18 cellular contexts compared by ENCODE assay signal in the genomic region with DNA sequence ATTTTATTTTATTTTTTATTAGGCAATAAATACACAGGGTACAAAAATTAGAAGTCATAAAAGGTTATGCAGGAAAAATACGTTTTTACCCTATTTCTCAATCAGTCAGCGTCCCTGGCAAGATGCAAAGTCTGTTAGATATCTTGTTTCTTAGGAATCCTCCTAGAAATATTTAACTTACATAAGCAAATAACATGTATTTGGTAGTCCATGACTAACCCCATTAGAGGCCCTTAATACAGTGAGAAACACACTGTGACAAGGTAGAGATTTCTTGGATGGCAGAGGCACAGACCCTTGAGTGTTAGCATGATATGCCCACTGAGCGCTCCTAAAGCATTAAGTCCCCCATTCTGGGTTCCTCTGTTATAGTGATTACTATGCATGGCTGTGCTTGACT.
A peak's percentile ranks its signal among the peaks of the same experiment; 100 is the strongest.
DNase-seq lines count a peak whose midpoint lies in the region; ATAC-seq, FAIRE-seq and TF ChIP-seq lines count a peak whose summit lies in the region.
"Had no signal": no experiment of that assay in that cellular context is flagged by ENCODE, and none has a peak within 500 bp of the region (broad histone marks: within the 10 kb centered on the region; RNA-seq: fewer than 3 reads in every experiment).

No MANE protein-coding gene starts in this region.

- no peak overlapping the region for H3K4me3 Mint-ChIP-seq in activated T-helper 2 cell treated with anti-CD3 and anti-CD28 coated beads, Interferon-gamma antibody, Interleukin-2, Interleukin-4, amounts not matched to agents 10 μg/mL and 5 μg/mL and 100 μg/mL, durations not matched to agents 14 hours and 24 hours and 36 hours (ENCODE audit: low read depth)
- H3K4me3 Mint-ChIP-seq: CD14-positive monocyte; CD4-positive, alpha-beta memory T cell; IgD-negative memory B cell had no signal

- peak; percentile 70 for DNase-seq in epithelial cell of proximal tubule (ENCODE audit: low read depth)
- DNase-seq in left kidney (ENCODE audit: low read depth, low spot score), result peak; percentile 32
- no peak for DNase-seq in GM12891 (ENCODE audit: insufficient read length, low spot score)
- no peak for DNase-seq in activated T-helper 2 cell treated with anti-CD3 and anti-CD28 coated beads, Interferon-gamma antibody, Interleukin-2, Interleukin-4, amounts not matched to agents 10 μg/mL and 5 μg/mL and 100 μg/mL, durations not matched to agents 14 hours and 24 hours and 36 hours (ENCODE audit: low spot score)
- DNase-seq: CD4-positive, alpha-beta memory T cell; DMS153; DMS79; GDM1; GM23248; KBM-7 had no signal

- TF ChIP-seq CTCF in epithelial cell of proximal tubule (conservative IDR thresholded peaks at IDR 0.05; ENCODE audit: low read depth, low read length) (no peak), parathyroid adenoma (IDR thresholded peaks at IDR 0.05) (no peak)

- no peaks in the 10 kb centered on the region for H3K27me3 Mint-ChIP-seq in activated T-helper 2 cell treated with anti-CD3 and anti-CD28 coated beads, Interferon-gamma antibody, Interleukin-2, Interleukin-4, amounts not matched to agents 10 μg/mL and 5 μg/mL and 100 μg/mL, durations not matched to agents 14 hours and 24 hours and 36 hours (ENCODE audit: low read depth)
- H3K27me3 Mint-ChIP-seq: IgD-negative memory B cell had no signal

- no peak overlapping the region for H3K27ac Mint-ChIP-seq in activated T-helper 2 cell treated with anti-CD3 and anti-CD28 coated beads, Interferon-gamma antibody, Interleukin-2, Interleukin-4, amounts not matched to agents 10 μg/mL and 5 μg/mL and 100 μg/mL, durations not matched to agents 14 hours and 24 hours and 36 hours
- H3K27ac Mint-ChIP-seq: CD14-positive monocyte; CD4-positive, alpha-beta memory T cell; IgD-negative memory B cell had no signal

- FAIRE-seq in GM12891 (lab: Jason Lieb, UNC), result no peak
- FAIRE-seq: A204.1, HepG2 had no signal

- H3K9ac ChIP-seq in parathyroid adenoma, result no peak overlapping the region
- H3K9ac ChIP-seq: BLaER1, GM23248 had no signal

- H3K4me3 ChIP-seq in epithelial cell of proximal tubule (ENCODE audit: low read depth, low read length) (no peak overlapping the region), parathyroid adenoma (ENCODE audit: low read depth, low read length) (no peak overlapping the region)
- H3K4me3 ChIP-seq: BLaER1, GM23248, HAP-1 had no signal

- no peaks in the 10 kb centered on the region for H3K9me3 Mint-ChIP-seq in activated T-helper 2 cell treated with anti-CD3 and anti-CD28 coated beads, Interferon-gamma antibody, Interleukin-2, Interleukin-4, amounts not matched to agents 10 μg/mL and 5 μg/mL and 100 μg/mL, durations not matched to agents 14 hours and 24 hours and 36 hours

- no peaks in the 10 kb centered on the region for H3K36me3 ChIP-seq in parathyroid adenoma (ENCODE audit: control insufficient read depth, insufficient read depth, low read length)
- H3K36me3 ChIP-seq: BLaER1, HAP-1 had no signal

- H3K79me2 ChIP-seq in parathyroid adenoma, result no peaks in the 10 kb centered on the region

- no peak for ATAC-seq in HG02642 (IDR thresholded peaks at IDR 0.05; ENCODE audit: poor library complexity, unreplicated experiment)
- ATAC-seq: HepG2 had no signal

- H3K4me1 ChIP-seq in parathyroid adenoma, result no peaks in the 10 kb centered on the region
- H3K4me1 ChIP-seq: BLaER1, HAP-1 had no signal

- no peaks in the 10 kb centered on the region for H3K4me1 Mint-ChIP-seq in activated T-helper 2 cell treated with anti-CD3 and anti-CD28 coated beads, Interferon-gamma antibody, Interleukin-2, Interleukin-4, amounts not matched to agents 10 μg/mL and 5 μg/mL and 100 μg/mL, durations not matched to agents 14 hours and 24 hours and 36 hours (ENCODE audit: low read depth)
- H3K4me1 Mint-ChIP-seq: CD14-positive monocyte; CD4-positive, alpha-beta memory T cell; IgD-negative memory B cell had no signal

- H3K27me3 ChIP-seq in parathyroid adenoma (ENCODE audit: control insufficient read depth, insufficient read depth, low read length), result no peaks in the 10 kb centered on the region
- H3K27me3 ChIP-seq: BLaER1 had no signal

- H3K36me3 Mint-ChIP-seq in activated T-helper 2 cell treated with anti-CD3 and anti-CD28 coated beads, Interferon-gamma antibody, Interleukin-2, Interleukin-4, amounts not matched to agents 10 μg/mL and 5 μg/mL and 100 μg/mL, durations not matched to agents 14 hours and 24 hours and 36 hours (ENCODE audit: low read depth), result no peaks in the 10 kb centered on the region
- H3K36me3 Mint-ChIP-seq: CD14-positive monocyte; CD4-positive, alpha-beta memory T cell; IgD-negative memory B cell had no signal

- H3K27ac ChIP-seq in parathyroid adenoma, result no peak overlapping the region
- H3K27ac ChIP-seq: BLaER1, GM23248 had no signal

- H3K9me3 ChIP-seq in parathyroid adenoma (ENCODE audit: control insufficient read depth, low read length), result no peaks in the 10 kb centered on the region
- H3K9me3 ChIP-seq: BLaER1, HAP-1 had no signal

- H2AFZ ChIP-seq in parathyroid adenoma, result peak overlapping the region; percentile 28
- H2AFZ ChIP-seq: GM23248 had no signal

- no peak for TF ChIP-seq POLR2A in GM12891 (IDR thresholded peaks at IDR 0.05; ENCODE audit: low read depth, low read length)

- H3K4me2 ChIP-seq in parathyroid adenoma (ENCODE audit: low read length), result no peak overlapping the region
- H3K4me2 ChIP-seq: BLaER1 had no signal

- intact Hi-C loops in activated T-helper 2 cell treated with anti-CD3 and anti-CD28 coated beads, Interferon-gamma antibody, Interleukin-2, Interleukin-4, amounts not matched to agents 10 μg/mL and 5 μg/mL and 100 μg/mL, durations not matched to agents 14 hours and 24 hours and 36 hours (cut with micrococcal nuclease), result no loop called here

TF ChIP-seq in GM12891, 5 proteins besides CTCF, POLR2A, EP300 and RAD21:
- TF ChIP-seq PAX5 (IDR thresholded peaks at IDR 0.05; ENCODE audit: insufficient read depth, low read length, severe bottlenecking) (no peak), TAF1 (IDR thresholded peaks at IDR 0.05; ENCODE audit: low read depth, low read length) (no peak), SPI1 (IDR thresholded peaks at IDR 0.05; ENCODE audit: low read depth, low read length) (no peak), POU2F2 (IDR thresholded peaks at IDR 0.05; ENCODE audit: low read depth, low read length) (no peak), POLR2AphosphoS5 (IDR thresholded peaks at IDR 0.05; ENCODE audit: low read depth, low read length) (no peak)

Comparison
In these comparisons a context has a peak if more than half of its experiments do, and no peak if none do; other contexts are left out.
1. DNase-seq: peak in epithelial cell of proximal tubule (single experiment) and left kidney (single experiment); none in GM12891 (single experiment) and activated T-helper 2 cell treated with anti-CD3 and anti-CD28 coated beads, Interferon-gamma antibody, Interleukin-2, Interleukin-4, amounts not matched to agents 10 μg/mL and 5 μg/mL and 100 μg/mL, durations not matched to agents 14 hours and 24 hours and 36 hours (single experiment).